8 cellular contexts compared by ENCODE assay signal in the genomic region with DNA sequence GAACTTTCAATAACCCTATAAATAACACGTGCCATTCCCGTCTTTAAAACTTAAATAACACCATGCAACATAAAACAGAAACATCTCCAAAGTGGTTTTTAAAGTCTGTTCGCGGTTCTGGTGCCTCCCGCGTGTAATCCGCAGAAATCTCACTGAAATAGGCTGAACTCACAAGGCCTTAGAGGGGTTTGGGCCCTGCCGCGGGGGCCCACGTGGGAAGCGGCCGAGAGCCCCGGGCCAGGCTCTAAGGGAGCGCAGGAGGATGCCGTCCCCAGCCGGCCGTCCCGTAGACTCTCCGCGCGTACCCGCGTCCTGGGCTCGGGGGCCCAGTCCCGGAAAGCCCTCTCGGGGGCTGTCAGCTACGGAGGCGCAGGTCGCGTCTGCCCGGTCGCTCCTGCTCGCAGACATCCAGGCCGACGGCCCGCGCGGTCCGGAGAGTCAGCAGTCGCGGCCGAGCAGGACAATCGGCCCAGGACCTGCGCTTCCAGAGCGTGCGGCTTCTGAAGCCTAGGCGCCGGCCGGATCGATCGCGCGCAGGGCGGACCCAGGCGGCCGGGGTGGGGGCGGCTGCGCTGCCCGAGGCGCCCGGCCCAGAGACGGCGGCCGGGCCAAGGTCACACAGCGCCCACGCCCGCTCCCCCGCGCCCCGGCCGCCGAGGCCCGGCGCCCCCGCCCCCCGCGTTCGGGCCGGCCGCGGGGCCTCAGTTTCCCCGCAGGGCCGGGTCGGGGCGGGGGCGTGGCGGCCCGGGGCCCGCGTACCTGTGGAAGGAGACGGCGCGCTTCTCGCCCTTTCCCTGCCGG. TPM values are rescaled to one million over a fixed set of nuclear protein-coding genes. Genes with fewer than 3 reads are reported as not detected.
A peak's percentile ranks its signal among the peaks of the same experiment; 100 is the strongest.
DNase-seq lines count a peak whose midpoint lies in the region; ATAC-seq and TF ChIP-seq lines count a peak whose summit lies in the region.

No MANE protein-coding gene starts in this region.

- H3K9me3 ChIP-seq in ectodermal cell (ENCODE audit: control insufficient read depth, low read length) (no peaks in the 10 kb centered on the region), subcutaneous abdominal adipose tissue (ENCODE audit: control insufficient read depth in 5 of 5, low read length in 5 of 5) (no peaks in the 10 kb centered on the region)

- no peaks in the 10 kb centered on the region for H3K27me3 ChIP-seq in ectodermal cell (ENCODE audit: control insufficient read depth, insufficient read depth, low read length, poor library complexity, severe bottlenecking)
- H3K27me3 ChIP-seq in subcutaneous abdominal adipose tissue (ENCODE audit: control insufficient read depth in 5 of 5, insufficient read depth in 4 of 5, low read length in 5 of 5) = no peaks in the 10 kb centered on the region

- peak; percentile 38 for DNase-seq in Daoy (ENCODE audit: low read depth)
- peak; percentile 55 for DNase-seq in HK-2 (ENCODE audit: unreplicated experiment)
- DNase-seq in mesothelial cell of epicardium (ENCODE audit: low spot score in 2 of 2, unreplicated experiment in 2 of 2) = peak in 1 of 2 experiments; percentile 60
- no peak for DNase-seq in NCI-H524 treated with DMSO at 0.1 percent for 48 hours (lab: John Stamatoyannopoulos, UW)

- H3K4me3 ChIP-seq in ectodermal cell (ENCODE audit: insufficient read depth, low read depth, low read length) (peak overlapping the region; percentile 89), subcutaneous abdominal adipose tissue (ENCODE audit: low read depth in 1 of 5, low read length in 5 of 5) (peak overlapping the region; percentile 33 to 98 (median 93))

- H3K4me1 Mint-ChIP-seq in mesothelial cell of epicardium = peaks cover 23% of the 10 kb centered on the region

- peak overlapping the region; percentile 77 for H3K4me3 Mint-ChIP-seq in mesothelial cell of epicardium

- H3K36me3 ChIP-seq in ectodermal cell (ENCODE audit: control insufficient read depth, insufficient read depth, low read length) (peaks cover 33% of the 10 kb centered on the region), subcutaneous abdominal adipose tissue (ENCODE audit: control insufficient read depth in 5 of 5, insufficient read depth in 5 of 5, low read length in 5 of 5) (peaks cover 0 to 30% (median 21%) of the 10 kb centered on the region in 5 donors)

- no peak for TF ChIP-seq CTCF in VCaP (conservative IDR thresholded peaks at IDR 0.05)
- TF ChIP-seq CTCF in mesothelial cell of epicardium (IDR thresholded peaks at IDR 0.05; ENCODE audit: unreplicated experiment) = no peak

- H3K9me3 Mint-ChIP-seq in mesothelial cell of epicardium = no peaks in the 10 kb centered on the region

- H3K4me1 ChIP-seq in ectodermal cell (ENCODE audit: control insufficient read depth, insufficient read depth, low read length) (no peaks in the 10 kb centered on the region), subcutaneous abdominal adipose tissue (ENCODE audit: control insufficient read depth in 5 of 5, insufficient read depth in 5 of 5, low read length in 5 of 5) (peaks cover 5 to 38% (median 31%) of the 10 kb centered on the region in 5 donors)

- ATAC-seq in GM21360 (IDR thresholded peaks at IDR 0.05; ENCODE audit: unreplicated experiment) = peak; percentile 23

- WGBS in ectodermal cell, 2 experiments = 1% methylated on average over 95 of the region's 95 CpGs

- H3K36me3 Mint-ChIP-seq in mesothelial cell of epicardium = peaks cover 19% of the 10 kb centered on the region

- H3K9ac ChIP-seq in subcutaneous abdominal adipose tissue (ENCODE audit: low read length in 5 of 5) = peak overlapping the region; percentile 63 to 89 (median 78)

- H3K27ac Mint-ChIP-seq in mesothelial cell of epicardium = peak overlapping the region; percentile 93

- no peaks in the 10 kb centered on the region for H3K27me3 Mint-ChIP-seq in mesothelial cell of epicardium (ENCODE audit: low read depth)

- H3K27ac ChIP-seq in VCaP (peak overlapping the region; percentile 97), ectodermal cell (ENCODE audit: insufficient read depth, low read depth, low read length, poor library complexity, severe bottlenecking) (no peak overlapping the region), subcutaneous abdominal adipose tissue (ENCODE audit: low read depth, low read length) (peak overlapping the region; percentile 86)

RNA-seq across cellular contexts. Expression of a gene that starts 0.6 kb away (rescaled TPM):
- total RNA-seq in Daoy (2014; rRNA removed; shearing (Covaris generic)) = 45.7 and 46.5 TPM in 2 replicates
- polyA plus RNA-seq in ectodermal cell (2013, experiment 1 of 4) = 50.0 TPM
- 44.4 TPM for polyA plus RNA-seq in ectodermal cell (2013, experiment 2 of 4)
- 38.3 TPM for polyA plus RNA-seq in ectodermal cell (2013, experiment 3 of 4)
- 41.7 TPM for polyA plus RNA-seq in ectodermal cell (2013, experiment 4 of 4)
- total RNA-seq in mesothelial cell of epicardium = 45.7 to 51.5 TPM (median 50.1 TPM) in 3 replicates

RNA-seq across cellular contexts. Expression of a gene that starts 1.1 kb away (rescaled TPM):
- 72.9 and 92.6 TPM in 2 replicates for total RNA-seq in Daoy (2014; rRNA removed; shearing (Covaris generic))
- 102 TPM for polyA plus RNA-seq in ectodermal cell (2013, experiment 1 of 4)
- polyA plus RNA-seq in ectodermal cell (2013, experiment 2 of 4) = 113 TPM
- polyA plus RNA-seq in ectodermal cell (2013, experiment 3 of 4) = 85.1 TPM
- polyA plus RNA-seq in ectodermal cell (2013, experiment 4 of 4) = 102 TPM
- 125 to 135 TPM (median 133 TPM) in 3 replicates for total RNA-seq in mesothelial cell of epicardium

RNA-seq across cellular contexts. Expression of a gene that starts 50.2 kb away (rescaled TPM):
- total RNA-seq in Daoy (2014; rRNA removed; shearing (Covaris generic)) = 105 and 141 TPM in 2 replicates
- polyA plus RNA-seq in ectodermal cell (2013, experiment 1 of 4) = 87.3 TPM
- 87.3 TPM for polyA plus RNA-seq in ectodermal cell (2013, experiment 2 of 4)
- polyA plus RNA-seq in ectodermal cell (2013, experiment 3 of 4) = 77.8 TPM
- polyA plus RNA-seq in ectodermal cell (2013, experiment 4 of 4) = 76.4 TPM
- 32.1 to 36.5 TPM (median 35.0 TPM) in 3 replicates for total RNA-seq in mesothelial cell of epicardium
